In the genomic region with DNA sequence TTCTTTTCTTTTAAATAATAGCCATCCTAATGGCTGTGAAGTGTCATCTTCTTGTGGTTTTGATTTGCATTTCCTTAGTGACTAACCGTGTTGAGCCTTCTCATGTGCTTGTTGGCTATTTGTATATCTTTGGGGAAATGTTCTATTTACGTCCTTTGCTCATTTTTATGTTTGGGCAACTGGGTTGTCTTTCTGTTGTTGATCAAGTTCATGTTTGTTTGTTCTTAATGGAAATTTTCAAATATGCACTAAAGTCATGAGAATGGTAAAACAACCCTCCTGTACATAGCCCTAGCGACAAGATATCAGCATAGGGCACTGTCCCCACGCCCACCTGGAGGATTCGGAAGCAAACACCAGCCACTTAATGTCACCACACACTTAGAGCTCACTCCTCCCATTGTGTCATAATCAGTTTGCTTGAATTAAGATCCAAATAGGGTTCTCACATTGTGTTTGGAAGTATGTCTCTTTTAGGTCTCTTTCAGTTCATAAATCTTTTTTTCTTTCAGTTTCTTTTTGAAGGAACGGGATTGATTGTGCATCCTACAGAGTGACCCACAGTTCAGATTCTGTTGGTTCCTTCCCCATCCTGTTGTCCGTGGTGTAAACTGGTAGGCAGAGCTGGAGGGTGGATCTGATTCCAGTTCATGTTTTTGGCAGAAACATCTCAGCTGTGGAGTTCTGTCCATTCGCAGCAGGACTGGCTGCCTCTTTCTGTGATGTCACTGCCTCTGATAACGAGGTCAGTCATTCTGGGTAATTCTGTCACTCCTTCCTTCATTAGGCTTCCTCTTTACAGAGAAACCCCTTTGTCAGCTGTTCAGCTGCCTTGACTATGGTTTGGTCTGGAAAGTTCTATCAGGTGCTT, we compare ENCODE assay signal across 8 cellular contexts. TPM values are rescaled to one million over a fixed set of nuclear protein-coding genes. Genes with fewer than 3 reads are reported as not detected.
DNase-seq lines count a peak whose midpoint lies in the region; ATAC-seq and TF ChIP-seq lines count a peak whose summit lies in the region.

No MANE protein-coding gene starts in this region.

- peak overlapping the region; percentile 60 for H3K4me3 Mint-ChIP-seq in activated T-cell treated with anti-CD3 and anti-CD28 coated beads, Interleukin-2, amount 50 U/mL, for 4 hours

- peak overlapping the region; percentile 87 for H3K27ac ChIP-seq in left ventricle myocardium inferior (replicated peaks)
- H3K27ac ChIP-seq in tibial nerve, result peak overlapping the region in 3 of 4 donors; percentile 15 to 32 (median 21)

- H3K36me3 Mint-ChIP-seq in activated T-cell treated with anti-CD3 and anti-CD28 coated beads, Interleukin-2, amount 50 U/mL, for 4 hours (ENCODE audit: insufficient read depth), result peaks cover 27% of the 10 kb centered on the region

- H3K9me3 ChIP-seq in left ventricle myocardium inferior (replicated peaks) (no peaks in the 10 kb centered on the region), tibial nerve (no peaks in the 10 kb centered on the region)

- 63 to 67% methylated on average over 9 of the region's 9 CpGs for WGBS in tibial nerve, 2 donors

- ATAC-seq in activated T-cell treated with anti-CD3 and anti-CD28 coated beads, Interleukin-2, amount 50 U/mL, for 4 hours, result peak in 1 of 2 donors; percentile 14
- no peak for ATAC-seq in HG02884 (IDR thresholded peaks at IDR 0.05; ENCODE audit: unreplicated experiment)

- H3K9me3 Mint-ChIP-seq in activated T-cell treated with anti-CD3 and anti-CD28 coated beads, Interleukin-2, amount 50 U/mL, for 4 hours, result no peaks in the 10 kb centered on the region

- TF ChIP-seq CTCF in left ventricle myocardium inferior (IDR thresholded peaks at IDR 0.05; ENCODE audit: borderline replicate concordance) (no peak), tibial nerve (IDR thresholded peaks at IDR 0.05) (no peak)

- H3K4me1 ChIP-seq in left ventricle myocardium inferior (peaks cover 76% of the 10 kb centered on the region), tibial nerve (peaks cover 0 to 26% (median 8%) of the 10 kb centered on the region in 4 donors)

- no peak for DNase-seq in activated T-cell treated with anti-CD3 and anti-CD28 coated beads, Interleukin-2, amount 50 U/mL, for 4 hours
- DNase-seq in activated T-cell treated with anti-CD3 and anti-CD28 coated beads for 4 hours (no peak), left ventricle myocardium inferior (no peak), tibial nerve (ENCODE audit: low spot score in 2 of 2) (no peak), T1000 (lab: John Stamatoyannopoulos, UW) (no peak), AG20443 (ENCODE audit: low spot score) (no peak)

- H3K27me3 Mint-ChIP-seq in activated T-cell treated with anti-CD3 and anti-CD28 coated beads, Interleukin-2, amount 50 U/mL, for 4 hours (ENCODE audit: low read depth), result no peaks in the 10 kb centered on the region

- intact Hi-C loops in left ventricle myocardium inferior (cut with micrococcal nuclease), result no loop called here

- H3K36me3 ChIP-seq in left ventricle myocardium inferior (peaks cover 28% of the 10 kb centered on the region), tibial nerve (peaks cover 0 to 47% (median 0%) of the 10 kb centered on the region in 3 donors)

- TF ChIP-seq POLR2A in Raji (IDR thresholded peaks at IDR 0.05; ENCODE audit: insufficient read depth, low read depth, low read length) (peak; percentile 37; the same call in 1 of the 2 replicates), tibial nerve (IDR thresholded peaks at IDR 0.05) (no peak)

- H3K4me3 ChIP-seq in left ventricle myocardium inferior (peak overlapping the region; percentile 1), tibial nerve (peak overlapping the region in 1 of 4 donors; percentile 23)

- TF ChIP-seq EP300 in tibial nerve (IDR thresholded peaks at IDR 0.05), result no peak

- H3K4me1 Mint-ChIP-seq in activated T-cell treated with anti-CD3 and anti-CD28 coated beads, Interleukin-2, amount 50 U/mL, for 4 hours (ENCODE audit: low read depth), result peaks cover 25% of the 10 kb centered on the region

- H3K27me3 ChIP-seq in left ventricle myocardium inferior (ENCODE audit: low read depth) (no peaks in the 10 kb centered on the region), tibial nerve (no peaks in the 10 kb centered on the region)

RNA-seq across cellular contexts. Expression of gene ADORA2A, which starts 26.4 kb away (rescaled TPM):
- total RNA-seq in activated T-cell treated with anti-CD3 and anti-CD28 coated beads, Interleukin-2, amount 50 U/mL, for 4 hours, result 10 to 100 TPM; 44.6 to 57.1 (median 51.1) TPM
- total RNA-seq in left ventricle myocardium inferior, result 3.6 TPM
- total RNA-seq in tibial nerve, result 1 to 10 TPM; 2.6 to 4.2 (median 3.5) TPM
